Comparison of ENCODE assay signal across 9 cellular contexts in the genomic region with DNA sequence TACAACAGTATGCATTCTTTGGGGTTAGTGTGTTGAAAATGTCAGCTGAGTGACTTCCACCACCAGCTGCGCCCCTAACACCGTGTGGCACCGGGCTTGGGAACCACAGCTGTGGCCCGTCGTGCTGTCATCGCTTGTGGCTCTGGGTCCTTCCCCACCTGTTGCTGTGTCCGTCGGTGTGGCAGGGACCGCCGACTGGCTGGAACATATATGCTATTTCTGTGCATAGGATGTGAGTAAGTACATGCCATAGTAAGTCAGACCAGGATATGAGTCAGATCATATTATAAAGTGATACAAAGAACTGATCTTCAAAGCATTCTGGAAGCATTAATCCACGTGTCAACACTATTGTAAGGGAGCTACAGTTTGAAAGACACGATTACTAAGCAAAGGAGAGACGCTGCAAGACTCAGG. TPM values are rescaled to one million over a fixed set of nuclear protein-coding genes. Genes with fewer than 3 reads are reported as not detected.
DNase-seq lines count a peak whose midpoint lies in the region; ATAC-seq, FAIRE-seq and TF ChIP-seq lines count a peak whose summit lies in the region.
"Had no signal": no experiment of that assay in that cellular context is flagged by ENCODE, and none has a peak within 500 bp of the region (broad histone marks: within the 10 kb centered on the region; RNA-seq: fewer than 3 reads in every experiment).

No MANE protein-coding gene starts in this region.

- WGBS in spleen, 5 donors, result 68 to 86% (median 76%) methylated on average over 11 to 13 of the region's 13 CpGs

- peaks cover 9 to 73% (median 26%) of the 10 kb centered on the region in 11 experiments; a peak in 18 of 22 replicates for H3K36me3 ChIP-seq in BLaER1 treated with 17β-estradiol and CSF1 and Interleukin-3, amounts not matched to agents 10 nM and 100 nM
- H3K36me3 ChIP-seq in SJSA1 (peaks cover 53% of the 10 kb centered on the region), mucosa of descending colon (ENCODE audit: low read depth) (no peaks in the 10 kb centered on the region), kidney (ENCODE audit: control insufficient read depth in 1 of 2, insufficient read depth in 2 of 2, low read length in 2 of 2) (peaks cover 0 to 4% of the 10 kb centered on the region in 2 donors), spleen (peaks cover 0 to 52% (median 14%) of the 10 kb centered on the region in 6 donors)

- no peak overlapping the region for H3K4me3 Mint-ChIP-seq in activated naive CD8-positive, alpha-beta T cell treated with anti-CD3 and anti-CD28 coated beads, Interleukin-2, amount 50 U/mL, for 24 hours

- H3K9me3 ChIP-seq in BLaER1 treated with 17β-estradiol and CSF1 and Interleukin-3, amounts not matched to agents 10 nM and 100 nM (replicated peaks in 1 of 11), result no peaks in the 10 kb centered on the region
- H3K9me3 ChIP-seq in SJSA1 (replicated peaks) (no peaks in the 10 kb centered on the region), mucosa of descending colon (no peaks in the 10 kb centered on the region), kidney (ENCODE audit: control insufficient read depth in 1 of 2, low read length in 2 of 2) (no peaks in the 10 kb centered on the region), spleen (no peaks in the 10 kb centered on the region)

- TF ChIP-seq CTCF in mucosa of descending colon (IDR thresholded peaks at IDR 0.05) (no peak), kidney (IDR thresholded peaks at IDR 0.05; ENCODE audit: borderline replicate concordance, extremely low read depth, insufficient read depth) (no peak), spleen (IDR thresholded peaks at IDR 0.05 in 8 of 11, conservative IDR thresholded peaks at IDR 0.05 in 3 of 11) (no peak)

- no peak for FAIRE-seq in kidney (lab: Jason Lieb, UNC)
- FAIRE-seq: islet of Langerhans had no signal

- no peak for TF ChIP-seq POLR2A in spleen (IDR thresholded peaks at IDR 0.05)

- H3K27ac Mint-ChIP-seq in activated naive CD8-positive, alpha-beta T cell treated with anti-CD3 and anti-CD28 coated beads, Interleukin-2, amount 50 U/mL, for 24 hours, result peak overlapping the region; percentile 83

- intact Hi-C loops in mucosa of descending colon (cut with DNase I, micrococcal nuclease), result no loop called here
- intact Hi-C loops in kidney (cut with DNase I), result no loop called here
- intact Hi-C loops in spleen (cut with DNase I; ENCODE audit: low total_unique reads), result no loop called here

- peaks cover 24% of the 10 kb centered on the region for H3K36me3 Mint-ChIP-seq in activated naive CD8-positive, alpha-beta T cell treated with anti-CD3 and anti-CD28 coated beads, Interleukin-2, amount 50 U/mL, for 24 hours (ENCODE audit: low read depth)

- no peak overlapping the region for H3K4me3 ChIP-seq in BLaER1 treated with 17β-estradiol and CSF1 and Interleukin-3, amounts not matched to agents 10 nM and 100 nM
- H3K4me3 ChIP-seq in SJSA1, result no peak overlapping the region
- H3K4me3 ChIP-seq in mucosa of descending colon, result no peak overlapping the region
- no peak overlapping the region for H3K4me3 ChIP-seq in kidney (ENCODE audit: low read length in 2 of 2)
- no peak overlapping the region for H3K4me3 ChIP-seq in spleen

- no peaks in the 10 kb centered on the region for H3K27me3 Mint-ChIP-seq in activated naive CD8-positive, alpha-beta T cell treated with anti-CD3 and anti-CD28 coated beads, Interleukin-2, amount 50 U/mL, for 24 hours

- DNase-seq in SJSA1 (ENCODE audit: low read depth in 1 of 2, low spot score in 2 of 2) (peak in 1 of 2 experiments; percentile 60), mucosa of descending colon (no peak), kidney (no peak), spleen (no peak)
- peak; percentile 58 for DNase-seq in activated naive CD8-positive, alpha-beta T cell treated with anti-CD3 and anti-CD28 coated beads, Interleukin-2, amount 50 U/mL, for 24 hours

- peaks cover 55% of the 10 kb centered on the region for H3K4me1 Mint-ChIP-seq in activated naive CD8-positive, alpha-beta T cell treated with anti-CD3 and anti-CD28 coated beads, Interleukin-2, amount 50 U/mL, for 24 hours

- peak overlapping the region in 1 of 11 experiments; percentile 18; a peak in 1 of 22 replicates for H3K9ac ChIP-seq in BLaER1 treated with 17β-estradiol and CSF1 and Interleukin-3, amounts not matched to agents 10 nM and 100 nM
- no peak overlapping the region for H3K9ac ChIP-seq in kidney (ENCODE audit: low read length in 2 of 2)

- H4K20me1 ChIP-seq in BLaER1 treated with 17β-estradiol and CSF1 and Interleukin-3, amounts not matched to agents 10 nM and 100 nM, result peaks cover 0 to 66% (median 17%) of the 10 kb centered on the region in 11 experiments; a peak in 13 of 22 replicates

- peak overlapping the region in 8 of 11 experiments; percentile 1 to 67 (median 40); a peak in 13 of 22 replicates for H3K4me2 ChIP-seq in BLaER1 treated with 17β-estradiol and CSF1 and Interleukin-3, amounts not matched to agents 10 nM and 100 nM

- peak; percentile 88 for ATAC-seq in activated naive CD8-positive, alpha-beta T cell treated with anti-CD3 and anti-CD28 coated beads, Interleukin-2, amount 50 U/mL, for 24 hours
- ATAC-seq in mucosa of descending colon (peak; percentile 39), HG02884 (IDR thresholded peaks at IDR 0.05; ENCODE audit: unreplicated experiment) (no peak), HG03342 (IDR thresholded peaks at IDR 0.05; ENCODE audit: unreplicated experiment) (no peak)

- H3K4me1 ChIP-seq in BLaER1 treated with 17β-estradiol and CSF1 and Interleukin-3, amounts not matched to agents 10 nM and 100 nM, result peaks cover 29 to 59% (median 44%) of the 10 kb centered on the region in 10 experiments
- H3K4me1 ChIP-seq in SJSA1 (replicated peaks) (peaks cover 71% of the 10 kb centered on the region), mucosa of descending colon (ENCODE audit: low read depth) (peaks cover 8% of the 10 kb centered on the region), kidney (ENCODE audit: control insufficient read depth in 1 of 2, insufficient read depth in 1 of 2, low read depth in 1 of 2, low read length in 2 of 2) (peaks cover 17 to 20% of the 10 kb centered on the region in 2 donors), spleen (peaks cover 16 to 45% (median 29%) of the 10 kb centered on the region in 6 donors)

- peak overlapping the region in 4 of 11 experiments; percentile 16 to 39 (median 29); a peak in 6 of 22 replicates for H3K27ac ChIP-seq in BLaER1 treated with 17β-estradiol and CSF1 and Interleukin-3, amounts not matched to agents 10 nM and 100 nM
- H3K27ac ChIP-seq in SJSA1, result peak overlapping the region; percentile 36
- H3K27ac ChIP-seq in kidney (ENCODE audit: low read depth in 2 of 2, low read length in 2 of 2), result no peak overlapping the region
- H3K27ac ChIP-seq in spleen, result peak overlapping the region in 1 of 8 donors; percentile 51

- H3K27me3 ChIP-seq in BLaER1 treated with 17β-estradiol and CSF1 and Interleukin-3, amounts not matched to agents 10 nM and 100 nM, result no peaks in the 10 kb centered on the region
- H3K27me3 ChIP-seq in SJSA1 (replicated peaks), result no peaks in the 10 kb centered on the region
- H3K27me3 ChIP-seq in spleen (replicated peaks in 1 of 7), result no peaks in the 10 kb centered on the region

- no peaks in the 10 kb centered on the region for H3K9me3 Mint-ChIP-seq in activated naive CD8-positive, alpha-beta T cell treated with anti-CD3 and anti-CD28 coated beads, Interleukin-2, amount 50 U/mL, for 24 hours

RNA-seq across cellular contexts. Expression of a gene that starts 31.9 kb away (rescaled TPM):
- 22.7 and 26.8 TPM in 2 replicates for total RNA-seq in SJSA1 (2014; rRNA removed; shearing (Covaris generic))
- total RNA-seq in mucosa of descending colon (10 to 100 TPM; 26.4 to 39.0 (median 35.0) TPM), kidney (38.5 TPM), spleen (10 to 100 TPM; 20.4 to 33.2 (median 22.1) TPM)
- polyA plus RNA-seq in kidney (ENCODE audit: insufficient read depth, low read depth, low replicate concordance) (15.7 TPM), spleen (1 to 10 TPM; 5.5 to 9.7 (median 7.7) TPM)

RNA-seq across cellular contexts. Expression of a gene that starts 46.6 kb away (rescaled TPM):
- total RNA-seq in SJSA1 (2014; rRNA removed; shearing (Covaris generic)), result 0.34 and 0.75 TPM in 2 replicates
- total RNA-seq in mucosa of descending colon (1 to 10 TPM in 1 of 3 donors, under 1 TPM in 2; 0.36 to 2.2 (median 0.87) TPM), kidney (1.2 TPM), spleen (1 to 10 TPM in 2 of 7 donors, under 1 TPM in 5; 0.19 to 1.2 (median 0.67) TPM)
- polyA plus RNA-seq in kidney (ENCODE audit: insufficient read depth, low read depth, low replicate concordance) (2.6 TPM), spleen (1 to 10 TPM in 2 of 3 donors, under 1 TPM in 1; 0.41 to 2.0 (median 1.6) TPM)

Comparison
In these comparisons a context has a peak if more than half of its experiments do, and no peak if none do; other contexts are left out.
1. ATAC-seq: peak in activated naive CD8-positive, alpha-beta T cell treated with anti-CD3 and anti-CD28 coated beads, Interleukin-2, amount 50 U/mL, for 24 hours (single experiment) and mucosa of descending colon (single experiment); none in HG02884 (single experiment) and HG03342 (single experiment).